ENCODE assay signal across 9 cellular contexts in genomic region chr7:2886900-2887299, GRCh38.
DNase-seq lines count a peak whose midpoint lies in the region; ATAC-seq and TF ChIP-seq lines count a peak whose summit lies in the region.
"Had no signal": no experiment of that assay in that cellular context is flagged by ENCODE, and none has a peak within 500 bp of the region (broad histone marks: within the 10 kb centered on the region; RNA-seq: fewer than 3 reads in every experiment).

No MANE protein-coding gene starts in this region.

- H3K36me3 ChIP-seq in SU-DHL-6 (ENCODE audit: low read length) (no peaks in the 10 kb centered on the region), brain microvascular endothelial cell (replicated peaks) (no peaks in the 10 kb centered on the region)
- H3K36me3 ChIP-seq: neutrophil had no signal

- ATAC-seq in GM18502 (IDR thresholded peaks at IDR 0.05; ENCODE audit: poor library complexity, unreplicated experiment), result peak; percentile 58

- H2AFZ ChIP-seq in SU-DHL-6 (ENCODE audit: low read depth, low read length, severe bottlenecking), result no peak overlapping the region

- no peaks in the 10 kb centered on the region for H3K9me3 ChIP-seq in SU-DHL-6 (ENCODE audit: insufficient read depth, low read length)
- H3K9me3 ChIP-seq: neutrophil had no signal

- H3K9me2 ChIP-seq in SU-DHL-6 (replicated peaks; ENCODE audit: insufficient read depth, low read length), result no peaks in the 10 kb centered on the region

- H3K4me2 ChIP-seq in SU-DHL-6 (ENCODE audit: low read depth, low read length, poor library complexity, severe bottlenecking), result peak overlapping the region; percentile 8

- H3K4me3 ChIP-seq in SU-DHL-6 (ENCODE audit: insufficient read depth, low read length, poor library complexity, severe bottlenecking) (no peak overlapping the region), brain microvascular endothelial cell (ENCODE audit: low read depth, low read length) (no peak overlapping the region)

- H4K20me1 ChIP-seq in SU-DHL-6 (ENCODE audit: low read depth, low read length), result no peaks in the 10 kb centered on the region

- in situ Hi-C loops in brain microvascular endothelial cell (cut with HindIII; ENCODE audit: low pct_ligation_motif_present, low sequenced_read_pairs), result no loop called here

- H3K27ac ChIP-seq in SU-DHL-6 (ENCODE audit: low read depth, low read length) (no peak overlapping the region), brain microvascular endothelial cell (no peak overlapping the region)
- H3K27ac ChIP-seq: neutrophil had no signal

- no peaks in the 10 kb centered on the region for H3K79me2 ChIP-seq in SU-DHL-6 (ENCODE audit: insufficient read depth, low read length)

- no peak overlapping the region for H3K9ac ChIP-seq in SU-DHL-6 (ENCODE audit: low read length)

- peak; percentile 32 for DNase-seq in AG09319 (ENCODE audit: extremely low read depth, low read depth)
- DNase-seq in NCI-H146 (lab: John Stamatoyannopoulos, UW), result peak; percentile 73
- DNase-seq in brain microvascular endothelial cell, result peak; percentile 83
- DNase-seq in inferior parietal cortex (ENCODE audit: extremely low spot score), result peak; percentile 68
- DNase-seq in stimulated activated CD4-positive, alpha-beta T cell treated with anti-CD3 and anti-CD28 coated beads, Interleukin-2, amount 100 ng/mL, for 48 hours, result peak; percentile 50 to 51
- no peak for DNase-seq in middle frontal gyrus (ENCODE audit: extremely low spot score, low spot score)

- peak; percentile 78 for TF ChIP-seq CTCF in AG09319 (IDR thresholded peaks at IDR 0.05; ENCODE audit: low read depth, low read length)
- TF ChIP-seq CTCF in SU-DHL-6 (IDR thresholded peaks at IDR 0.05; ENCODE audit: insufficient read depth, low read length, poor library complexity, severe bottlenecking), result peak; percentile 99
- TF ChIP-seq CTCF in brain microvascular endothelial cell (IDR thresholded peaks at IDR 0.05; ENCODE audit: low read depth, low read length, missing control alignments), result peak; percentile 93

- H3K27me3 ChIP-seq in SU-DHL-6 (ENCODE audit: low read length) (no peaks in the 10 kb centered on the region), brain microvascular endothelial cell (replicated peaks) (no peaks in the 10 kb centered on the region)

- peaks cover 3% of the 10 kb centered on the region; the same call in 1 of the 2 replicates for H3F3A ChIP-seq in SU-DHL-6 (ENCODE audit: insufficient read depth)
